28 cellular contexts compared by ENCODE assay signal in the genomic region with DNA sequence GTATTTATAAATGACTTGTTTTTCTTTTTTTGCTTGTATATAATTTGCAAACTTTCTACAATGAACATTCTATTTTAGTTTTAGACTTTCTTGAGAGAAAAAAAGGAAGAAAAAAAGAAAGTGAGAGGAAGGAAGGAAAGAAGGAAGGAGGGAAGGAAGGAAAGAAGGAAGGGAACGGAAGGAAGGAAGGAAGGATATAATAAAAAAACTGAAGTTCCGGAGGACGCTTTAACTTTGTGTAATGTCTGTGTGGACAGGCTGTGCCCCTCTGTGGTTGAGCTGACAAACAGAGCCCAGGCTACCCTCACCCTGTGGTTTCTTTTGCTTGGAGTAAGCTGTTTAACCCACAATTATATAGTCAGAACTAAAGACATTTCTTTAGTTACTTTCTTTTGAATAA.
A peak's percentile ranks its signal among the peaks of the same experiment; 100 is the strongest.
DNase-seq lines count a peak whose midpoint lies in the region; ATAC-seq and TF ChIP-seq lines count a peak whose summit lies in the region.
"Had no signal": no experiment of that assay in that cellular context is flagged by ENCODE, and none has a peak within 500 bp of the region (broad histone marks: within the 10 kb centered on the region; RNA-seq: fewer than 3 reads in every experiment).

No MANE protein-coding gene starts in this region.

- H3K4me1 ChIP-seq in BLaER1 = peaks cover 10% of the 10 kb centered on the region
- peaks cover 4% of the 10 kb centered on the region for H3K4me1 ChIP-seq in neural progenitor cell
- peaks cover 3% of the 10 kb centered on the region for H3K4me1 ChIP-seq in testis
- H3K4me1 ChIP-seq in esophagus muscularis mucosa = no peaks in the 10 kb centered on the region
- H3K4me1 ChIP-seq: SJSA1 had no signal

- H3K4me3 ChIP-seq in BLaER1 (no peak overlapping the region), neural progenitor cell (no peak overlapping the region), testis (no peak overlapping the region), esophagus muscularis mucosa (no peak overlapping the region)
- H3K4me3 ChIP-seq: PC-9, SJSA1 had no signal

- peak; percentile 24; the same call in 1 of the 2 replicates for ATAC-seq in WTC11
- ATAC-seq: HCT116, HepG2, T-cell had no signal

- H3K9me3 Mint-ChIP-seq in WTC11 (no peaks in the 10 kb centered on the region), neural progenitor cell (no peaks in the 10 kb centered on the region)

- H3K36me3 ChIP-seq in BLaER1 = no peaks in the 10 kb centered on the region
- no peaks in the 10 kb centered on the region for H3K36me3 ChIP-seq in neural progenitor cell
- no peaks in the 10 kb centered on the region for H3K36me3 ChIP-seq in testis (ENCODE audit: low read depth, missing control alignments)
- no peaks in the 10 kb centered on the region for H3K36me3 ChIP-seq in esophagus muscularis mucosa
- H3K36me3 ChIP-seq: SJSA1 had no signal

- no peak for TF ChIP-seq CTCF in WTC11 (IDR thresholded peaks at IDR 0.05)
- no peak for TF ChIP-seq CTCF in neural progenitor cell (IDR thresholded peaks at IDR 0.05)
- no peak for TF ChIP-seq CTCF in testis (IDR thresholded peaks at IDR 0.05)
- TF ChIP-seq CTCF in esophagus muscularis mucosa (IDR thresholded peaks at IDR 0.05) = no peak

- H3K9ac ChIP-seq in BLaER1 (no peak overlapping the region), neural progenitor cell (no peak overlapping the region)

- H3K27ac ChIP-seq in BLaER1 (no peak overlapping the region), neural progenitor cell (no peak overlapping the region), testis (no peak overlapping the region), esophagus muscularis mucosa (replicated peaks in 1 of 4) (no peak overlapping the region)
- H3K27ac ChIP-seq: PC-9, SJSA1 had no signal

- peak overlapping the region; percentile 44 for H2AFZ ChIP-seq in neural progenitor cell (replicated peaks)
- H2AFZ ChIP-seq: PC-9 had no signal

- TF ChIP-seq EP300 in esophagus muscularis mucosa (IDR thresholded peaks at IDR 0.05) = no peak

- H3K36me3 Mint-ChIP-seq in WTC11 (no peaks in the 10 kb centered on the region), neural progenitor cell (no peaks in the 10 kb centered on the region)
- H3K36me3 Mint-ChIP-seq: CD14-positive monocyte; CD8-positive, alpha-beta memory T cell; T-cell had no signal

- no peaks in the 10 kb centered on the region for H3F3A ChIP-seq in neural progenitor cell (ENCODE audit: low read depth)

- H3K4me1 Mint-ChIP-seq in WTC11 (peaks cover 3% of the 10 kb centered on the region; the same call in 1 of the 2 replicates), neural progenitor cell (no peaks in the 10 kb centered on the region)
- H3K4me1 Mint-ChIP-seq: CD14-positive monocyte; CD8-positive, alpha-beta memory T cell; T-cell had no signal

- CTCF ChIA-PET in WTC11 (lab: Charles Lee) = no interaction called here

- H3K9me3 ChIP-seq in BLaER1 (no peaks in the 10 kb centered on the region), neural progenitor cell (ENCODE audit: low read depth) (no peaks in the 10 kb centered on the region), testis (no peaks in the 10 kb centered on the region), esophagus muscularis mucosa (no peaks in the 10 kb centered on the region)
- H3K9me3 ChIP-seq: SJSA1 had no signal

- H3K27me3 ChIP-seq in BLaER1 = no peaks in the 10 kb centered on the region
- no peaks in the 10 kb centered on the region for H3K27me3 ChIP-seq in neural progenitor cell
- no peaks in the 10 kb centered on the region for H3K27me3 ChIP-seq in testis
- H3K27me3 ChIP-seq in esophagus muscularis mucosa = no peaks in the 10 kb centered on the region
- H3K27me3 ChIP-seq: SJSA1 had no signal

- H3K79me2 ChIP-seq in neural progenitor cell (ENCODE audit: low read depth) = no peaks in the 10 kb centered on the region

- H3K4me3 Mint-ChIP-seq in WTC11 (no peak overlapping the region), neural progenitor cell (no peak overlapping the region)
- H3K4me3 Mint-ChIP-seq: CD14-positive monocyte; CD8-positive, alpha-beta memory T cell; T-cell had no signal

- H3K4me2 ChIP-seq in BLaER1 (peak overlapping the region; percentile 47), neural progenitor cell (no peak overlapping the region)
- H3K4me2 ChIP-seq: PC-9 had no signal

- POLR2A ChIA-PET in WTC11 (lab: Charles Lee) = no interaction called here

- 74 to 81% methylated on average over 3 of the region's 3 CpGs for WGBS in testis, 2 donors
- 65% methylated on average over 3 of the region's 3 CpGs for WGBS in esophagus muscularis mucosa

- no peak for TF ChIP-seq POLR2A in testis (IDR thresholded peaks at IDR 0.05)
- TF ChIP-seq POLR2A in esophagus muscularis mucosa (IDR thresholded peaks at IDR 0.05; ENCODE audit: low read depth) = no peak

- intact Hi-C loops in testis (cut with DNase I; ENCODE audit: low total_unique reads) (no loop called here), esophagus muscularis mucosa (cut with DNase I) (no loop called here)

- H4K20me1 ChIP-seq in BLaER1 (no peaks in the 10 kb centered on the region), neural progenitor cell (ENCODE audit: low read depth) (no peaks in the 10 kb centered on the region)

- H3K27ac Mint-ChIP-seq in WTC11 (no peak overlapping the region), neural progenitor cell (no peak overlapping the region)
- H3K27ac Mint-ChIP-seq: CD14-positive monocyte; CD8-positive, alpha-beta memory T cell; T-cell had no signal

- peak; percentile 28 to 30 for DNase-seq in Kasumi-1 (lab: John Stamatoyannopoulos, UW)
- DNase-seq in WTC11 (ENCODE audit: low spot score) = no peak
- no peak for DNase-seq in neural progenitor cell (ENCODE audit: low spot score)
- no peak for DNase-seq in testis
- DNase-seq in stimulated activated naive CD4-positive, alpha-beta T cell treated with Interleukin-2 at 50 U/mL for 16 hours (lab: John Stamatoyannopoulos, UW) = no peak
- no peak for DNase-seq in esophagus muscularis mucosa (ENCODE audit: extremely low spot score)
- DNase-seq: AML-193; Calu3; CD8-positive, alpha-beta memory T cell; DMS79 treated with DMSO at 0.1 percent for 48 hours; GF-D8; MM.1S; NCI-H1105; NCI-H1436 treated with DMSO at 0.1 percent for 48 hours; NCI-H1930; NCI-H2107; NCI-H446; NCI-H524 treated with DMSO at 0.1 percent for 48 hours; NCI-H774; NK-92 treated with Interleukin-12 subunit alpha and Interleukin-12 subunit beta, amount 100 ng/mL, for 24 hours; PC-9; Right ventricle myocardium superior; T-cell had no signal

- H3K27me3 Mint-ChIP-seq in WTC11 (ENCODE audit: low read depth) (no peaks in the 10 kb centered on the region), neural progenitor cell (ENCODE audit: insufficient read depth, low read depth) (no peaks in the 10 kb centered on the region)
- H3K27me3 Mint-ChIP-seq: CD8-positive, alpha-beta memory T cell; T-cell had no signal

TF ChIP-seq in WTC11, 78 proteins besides CTCF, POLR2A, EP300 and RAD21 (continues in another document):
- TF ChIP-seq ZNF263 (CRISPR knock-in tag; IDR thresholded peaks at IDR 0.05; ENCODE audit: low read depth) = no peak
- TF ChIP-seq ATF2 (CRISPR knock-in tag; IDR thresholded peaks at IDR 0.05; ENCODE audit: borderline replicate concordance, low read depth) = no peak
- TF ChIP-seq, protein P1, sequence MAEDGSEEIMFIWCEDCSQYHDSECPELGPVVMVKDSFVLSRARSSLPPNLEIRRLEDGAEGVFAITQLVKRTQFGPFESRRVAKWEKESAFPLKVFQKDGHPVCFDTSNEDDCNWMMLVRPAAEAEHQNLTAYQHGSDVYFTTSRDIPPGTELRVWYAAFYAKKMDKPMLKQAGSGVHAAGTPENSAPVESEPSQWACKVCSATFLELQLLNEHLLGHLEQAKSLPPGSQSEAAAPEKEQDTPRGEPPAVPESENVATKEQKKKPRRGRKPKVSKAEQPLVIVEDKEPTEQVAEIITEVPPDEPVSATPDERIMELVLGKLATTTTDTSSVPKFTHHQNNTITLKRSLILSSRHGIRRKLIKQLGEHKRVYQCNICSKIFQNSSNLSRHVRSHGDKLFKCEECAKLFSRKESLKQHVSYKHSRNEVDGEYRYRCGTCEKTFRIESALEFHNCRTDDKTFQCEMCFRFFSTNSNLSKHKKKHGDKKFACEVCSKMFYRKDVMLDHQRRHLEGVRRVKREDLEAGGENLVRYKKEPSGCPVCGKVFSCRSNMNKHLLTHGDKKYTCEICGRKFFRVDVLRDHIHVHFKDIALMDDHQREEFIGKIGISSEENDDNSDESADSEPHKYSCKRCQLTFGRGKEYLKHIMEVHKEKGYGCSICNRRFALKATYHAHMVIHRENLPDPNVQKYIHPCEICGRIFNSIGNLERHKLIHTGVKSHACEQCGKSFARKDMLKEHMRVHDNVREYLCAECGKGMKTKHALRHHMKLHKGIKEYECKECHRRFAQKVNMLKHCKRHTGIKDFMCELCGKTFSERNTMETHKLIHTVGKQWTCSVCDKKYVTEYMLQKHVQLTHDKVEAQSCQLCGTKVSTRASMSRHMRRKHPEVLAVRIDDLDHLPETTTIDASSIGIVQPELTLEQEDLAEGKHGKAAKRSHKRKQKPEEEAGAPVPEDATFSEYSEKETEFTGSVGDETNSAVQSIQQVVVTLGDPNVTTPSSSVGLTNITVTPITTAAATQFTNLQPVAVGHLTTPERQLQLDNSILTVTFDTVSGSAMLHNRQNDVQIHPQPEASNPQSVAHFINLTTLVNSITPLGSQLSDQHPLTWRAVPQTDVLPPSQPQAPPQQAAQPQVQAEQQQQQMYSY (CRISPR knock-in tag; IDR thresholded peaks at IDR 0.05) = no peak
- no peak for TF ChIP-seq TCF7 (CRISPR knock-in tag; IDR thresholded peaks at IDR 0.05; ENCODE audit: low read depth)
- TF ChIP-seq ETV6 (CRISPR knock-in tag; IDR thresholded peaks at IDR 0.05) = no peak
- no peak for TF ChIP-seq NFE2L1 (CRISPR knock-in tag; IDR thresholded peaks at IDR 0.05)
- TF ChIP-seq ZNF219 (CRISPR knock-in tag; IDR thresholded peaks at IDR 0.05; ENCODE audit: borderline replicate concordance) = no peak
- TF ChIP-seq MAX (CRISPR knock-in tag; IDR thresholded peaks at IDR 0.05) = no peak
- no peak for TF ChIP-seq FOXP1 (CRISPR knock-in tag; IDR thresholded peaks at IDR 0.05; ENCODE audit: borderline replicate concordance)
- TF ChIP-seq ESRRA (CRISPR knock-in tag; IDR thresholded peaks at IDR 0.05; ENCODE audit: borderline replicate concordance) = no peak
- no peak for TF ChIP-seq MYBL2 (CRISPR knock-in tag; IDR thresholded peaks at IDR 0.05)

Comparison
In these comparisons a context has a peak if more than half of its experiments do, and no peak if none do; other contexts are left out.
1. DNase-seq: peak in Kasumi-1 (2 of 2); none in WTC11 (single experiment), neural progenitor cell (single experiment), testis (single experiment), stimulated activated naive CD4-positive, alpha-beta T cell treated with Interleukin-2 at 50 U/mL for 16 hours (single experiment) and esophagus muscularis mucosa (single experiment).